In genomic region chr17:17577373-17577772, GRCh38 we compare ENCODE assay signal across 16 cellular contexts. TPM values are rescaled to one million over a fixed set of nuclear protein-coding genes. Genes with fewer than 3 reads are reported as not detected.
A peak's percentile ranks its signal among the peaks of the same experiment; 100 is the strongest.
DNase-seq lines count a peak whose midpoint lies in the region; ATAC-seq and TF ChIP-seq lines count a peak whose summit lies in the region.
"Had no signal": no experiment of that assay in that cellular context is flagged by ENCODE, and none has a peak within 500 bp of the region (broad histone marks: within the 10 kb centered on the region; RNA-seq: fewer than 3 reads in every experiment).

No MANE protein-coding gene starts in this region.

- no peaks in the 10 kb centered on the region for H3K9me3 Mint-ChIP-seq in activated T-helper 17 cell treated with anti-CD3 and anti-CD28 coated beads, Interleukin-2, amount 50 U/mL, for 72 hours
- H3K9me3 Mint-ChIP-seq: CD4-positive, alpha-beta memory T cell had no signal

- no peaks in the 10 kb centered on the region for H3K27me3 ChIP-seq in smooth muscle cell (ENCODE audit: low read depth)
- H3K27me3 ChIP-seq: BE2C had no signal

- H3F3A ChIP-seq in smooth muscle cell (ENCODE audit: low read depth), result no peaks in the 10 kb centered on the region

- CTCF ChIA-PET in HEK293 (lab: Yijun Ruan, JAX), result interaction anchor here (0.5 to 1.1 kb wide), 4 partner anchors 9 to 1368 kb away, joined by 3 to 4 read pairs (median 3); no protein-coding TSS in a partner anchor
- CTCF ChIA-PET in RWPE1 (lab: Yijun Ruan, JAX), result no interaction called here

- no peaks in the 10 kb centered on the region for H3K27me3 Mint-ChIP-seq in activated T-helper 17 cell treated with anti-CD3 and anti-CD28 coated beads, Interleukin-2, amount 50 U/mL, for 72 hours
- H3K27me3 Mint-ChIP-seq: CD4-positive, alpha-beta memory T cell had no signal

- H3K9me3 ChIP-seq in HEK293 (ENCODE audit: control insufficient read depth, insufficient read depth, low read depth, low read length) (no peaks in the 10 kb centered on the region), smooth muscle cell (replicated peaks; ENCODE audit: low read depth) (no peaks in the 10 kb centered on the region)
- H3K9me3 ChIP-seq: A549, BE2C, HAP-1 had no signal

- H3K27ac Mint-ChIP-seq in activated T-helper 17 cell treated with anti-CD3 and anti-CD28 coated beads, Interleukin-2, amount 50 U/mL, for 72 hours, result no peak overlapping the region
- H3K27ac Mint-ChIP-seq: CD4-positive, alpha-beta memory T cell had no signal

- no peak overlapping the region for H2AFZ ChIP-seq in smooth muscle cell (ENCODE audit: low read depth)

- H3K36me3 ChIP-seq in HEK293 (ENCODE audit: control insufficient read depth in 2 of 2, insufficient read depth in 1 of 2, low read length in 2 of 2) (peaks cover 0 to 24% of the 10 kb centered on the region in 2 experiments; a peak in 2 of 3 replicates), smooth muscle cell (ENCODE audit: low read depth) (no peaks in the 10 kb centered on the region)
- H3K36me3 ChIP-seq: BE2C had no signal

- DNase-seq in RWPE1 (ENCODE audit: low spot score), result no peak
- DNase-seq in left kidney (ENCODE audit: low read depth, low spot score), result peak; percentile 53
- no peak for DNase-seq in smooth muscle cell (lab: John Stamatoyannopoulos, UW; ENCODE audit: unreplicated experiment)
- DNase-seq in GM19240 (ENCODE audit: insufficient read length, low spot score), result no peak
- DNase-seq in retina, result no peak
- DNase-seq in epidermal melanocyte (ENCODE audit: insufficient read length, low spot score), result no peak
- DNase-seq: BE2C; CD4-positive, alpha-beta memory T cell; DMS153; DMS79 treated with DMSO at 0.1 percent for 48 hours; EL had no signal

- H3K4me1 ChIP-seq in HEK293 (ENCODE audit: control insufficient read depth, insufficient read depth, low read length), result 0 out of 2 replicates have a peak, but pooled peaks cover 3% of the 10 kb centered on the region
- peaks cover 3% of the 10 kb centered on the region for H3K4me1 ChIP-seq in smooth muscle cell (ENCODE audit: low read depth)
- H3K4me1 ChIP-seq: BE2C, HAP-1 had no signal

- no peak overlapping the region for H3K9ac ChIP-seq in smooth muscle cell (ENCODE audit: low read depth)

- no peaks in the 10 kb centered on the region for H3K79me2 ChIP-seq in smooth muscle cell (ENCODE audit: low read depth)

- H3K4me2 ChIP-seq in smooth muscle cell, result no peak overlapping the region
- H3K4me2 ChIP-seq: A549 had no signal

- H3K27ac ChIP-seq in HEK293 (ENCODE audit: extremely low read depth, low read depth, low read length), result no peak overlapping the region
- H3K27ac ChIP-seq in RWPE1, result peak overlapping the region; percentile 91
- peak overlapping the region; percentile 49 for H3K27ac ChIP-seq in smooth muscle cell (ENCODE audit: low read depth)
- H3K27ac ChIP-seq: A549, C4-2B had no signal

- peaks cover 4% of the 10 kb centered on the region for H3K36me3 Mint-ChIP-seq in activated T-helper 17 cell treated with anti-CD3 and anti-CD28 coated beads, Interleukin-2, amount 50 U/mL, for 72 hours (ENCODE audit: low read depth)

- 93% methylated on average over 17 of the region's 17 CpGs for WGBS in smooth muscle cell (ENCODE audit: low lambda C conversion rate)

- no peak overlapping the region for H3K4me3 Mint-ChIP-seq in activated T-helper 17 cell treated with anti-CD3 and anti-CD28 coated beads, Interleukin-2, amount 50 U/mL, for 72 hours
- H3K4me3 Mint-ChIP-seq: CD4-positive, alpha-beta memory T cell had no signal

- TF ChIP-seq CTCF in HEK293 (tag by site-specific recombination; IDR thresholded peaks at IDR 0.05) (no peak), RWPE1 (conservative IDR thresholded peaks at IDR 0.05; ENCODE audit: low read depth) (no peak), smooth muscle cell (IDR thresholded peaks at IDR 0.05; ENCODE audit: borderline replicate concordance, insufficient read depth, poor library complexity, severe bottlenecking) (no peak)

- H4K20me1 ChIP-seq in smooth muscle cell (ENCODE audit: low read depth), result peaks cover 6% of the 10 kb centered on the region

- H3K4me3 ChIP-seq in HEK293 (ENCODE audit: low read depth, low read length) (no peak overlapping the region), smooth muscle cell (no peak overlapping the region)
- H3K4me3 ChIP-seq: A549, HAP-1 had no signal

- no peaks in the 10 kb centered on the region for H3K4me1 Mint-ChIP-seq in activated T-helper 17 cell treated with anti-CD3 and anti-CD28 coated beads, Interleukin-2, amount 50 U/mL, for 72 hours
- H3K4me1 Mint-ChIP-seq: CD4-positive, alpha-beta memory T cell had no signal

- POLR2A ChIA-PET in HEK293 (lab: Yijun Ruan, JAX) (interaction anchor here (0.6 to 1.2 kb wide), 2 partner anchors 8 to 14 kb away, joined by 4 to 13 read pairs; partner anchors contain the start of gene PEMT), RWPE1 (lab: Yijun Ruan, JAX; ENCODE audit: low non-redundant PET) (no interaction called here)

- ATAC-seq in activated T-helper 17 cell treated with anti-CD3 and anti-CD28 coated beads, Interleukin-2, amount 50 U/mL, for 72 hours (replicated peaks), result no peak
- ATAC-seq: A549 had no signal

TF ChIP-seq in HEK293, 187 proteins besides CTCF, POLR2A, EP300 and RAD21:
- TF ChIP-seq PRDM1 (tag by site-specific recombination; IDR thresholded peaks at IDR 0.05), result no peak
- TF ChIP-seq ZNF140 (tag by site-specific recombination; IDR thresholded peaks at IDR 0.05), result no peak
- no peak for TF ChIP-seq ZIC2 (tag by site-specific recombination; IDR thresholded peaks at IDR 0.05)
- peak; percentile 80 for TF ChIP-seq EGR2 (tag by site-specific recombination; IDR thresholded peaks at IDR 0.05; ENCODE audit: low read depth)
- peak; percentile 58 for TF ChIP-seq ZFHX2 (tag by site-specific recombination; conservative IDR thresholded peaks at IDR 0.05)
- TF ChIP-seq, protein P1, sequence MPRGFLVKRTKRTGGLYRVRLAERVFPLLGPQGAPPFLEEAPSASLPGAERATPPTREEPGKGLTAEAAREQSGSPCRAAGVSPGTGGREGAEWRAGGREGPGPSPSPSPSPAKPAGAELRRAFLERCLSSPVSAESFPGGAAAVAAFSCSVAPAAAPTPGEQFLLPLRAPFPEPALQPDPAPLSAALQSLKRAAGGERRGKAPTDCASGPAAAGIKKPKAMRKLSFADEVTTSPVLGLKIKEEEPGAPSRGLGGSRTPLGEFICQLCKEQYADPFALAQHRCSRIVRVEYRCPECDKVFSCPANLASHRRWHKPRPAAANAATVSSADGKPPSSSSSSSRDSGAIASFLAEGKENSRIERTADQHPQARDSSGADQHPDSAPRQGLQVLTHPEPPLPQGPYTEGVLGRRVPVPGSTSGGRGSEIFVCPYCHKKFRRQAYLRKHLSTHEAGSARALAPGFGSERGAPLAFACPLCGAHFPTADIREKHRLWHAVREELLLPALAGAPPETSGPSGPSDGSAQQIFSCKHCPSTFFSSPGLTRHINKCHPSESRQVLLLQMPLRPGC (tag by site-specific recombination; IDR thresholded peaks at IDR 0.05), result no peak

RNA-seq across cellular contexts. Expression of gene PEMT, which starts 14.1 kb away (rescaled TPM):
- 39.0 and 43.8 TPM in 2 replicates for total RNA-seq in smooth muscle cell
- polyA plus RNA-seq in smooth muscle cell, result 69.4 and 69.9 TPM in 2 replicates
- total RNA-seq in activated T-helper 17 cell treated with anti-CD3 and anti-CD28 coated beads, Interleukin-2, amount 50 U/mL, for 72 hours, result 10 to 100 TPM; 18.1 to 33.5 TPM
